In genomic region chr7:26293569-26294308, GRCh38 we compare ENCODE assay signal across 1 cellular context.
TF ChIP-seq lines count a peak whose summit lies in the region.

No MANE protein-coding gene starts in this region.

TF ChIP-seq in GM12878, 131 proteins besides CTCF, POLR2A, EP300 and RAD21 (continued from another document and continues in another):
- TF ChIP-seq CUX1 (IDR thresholded peaks at IDR 0.05; ENCODE audit: insufficient replicate concordance, low read depth, low read length) (no peak), SUZ12 (IDR thresholded peaks at IDR 0.05; ENCODE audit: unreplicated experiment) (no peak), SUPT20H (IDR thresholded peaks at IDR 0.05; ENCODE audit: borderline replicate concordance, control insufficient read depth, low read depth, low read length) (no peak), ESRRA (IDR thresholded peaks at IDR 0.05; ENCODE audit: low read length) (no peak), KDM1A (IDR thresholded peaks at IDR 0.05; ENCODE audit: borderline replicate concordance) (no peak), SMARCA5 (IDR thresholded peaks at IDR 0.05) (0 out of 2 replicates have a peak, but pooled peaks have one; percentile 57), NFIC (IDR thresholded peaks at IDR 0.05; ENCODE audit: low read depth, low read length) (0 out of 2 replicates have a peak, but pooled peaks have one; percentile 29), RELA (IDR thresholded peaks at IDR 0.05; ENCODE audit: borderline replicate concordance, partially characterized antibody) (no peak), HDAC2 (IDR thresholded peaks at IDR 0.05) (no peak), JUND (IDR thresholded peaks at IDR 0.05; ENCODE audit: low read depth, low read length) (no peak), KLF5 (IDR thresholded peaks at IDR 0.05; ENCODE audit: partially characterized antibody) (no peak), BACH1 (IDR thresholded peaks at IDR 0.05; ENCODE audit: borderline replicate concordance) (no peak), GATAD2B (conservative IDR thresholded peaks at IDR 0.05; ENCODE audit: low read depth) (peak; percentile 72; the same call in 1 of the 2 replicates), DPF2 (IDR thresholded peaks at IDR 0.05) (peak; percentile 75; the same call in 1 of the 2 replicates), POLR2AphosphoS5 (IDR thresholded peaks at IDR 0.05; ENCODE audit: low read length) (no peak), MEF2A (IDR thresholded peaks at IDR 0.05; ENCODE audit: insufficient read depth, low read depth, low read length) (peak; percentile 71; the same call in 1 of the 2 replicates), SPI1 (IDR thresholded peaks at IDR 0.05; ENCODE audit: borderline replicate concordance, insufficient read depth, low read depth, low read length) (peak; percentile 90), NFXL1 (IDR thresholded peaks at IDR 0.05; ENCODE audit: borderline replicate concordance) (no peak), ETV6 (conservative IDR thresholded peaks at IDR 0.05 in 1 of 2, IDR thresholded peaks at IDR 0.05 in 1 of 2; ENCODE audit: borderline replicate concordance in 1 of 2, low read depth in 1 of 2) (no peak; a peak in 1 of 4 replicates), EZH2 (IDR thresholded peaks at IDR 0.05; ENCODE audit: borderline replicate concordance, control insufficient read depth, low read depth, low read length) (no peak), PAX8 (IDR thresholded peaks at IDR 0.05) (no peak), IKZF2 (IDR thresholded peaks at IDR 0.05) (peak; percentile 48 to 49; a peak in 3 of 4 replicates), RAD51 (IDR thresholded peaks at IDR 0.05) (no peak), IRF3 (IDR thresholded peaks at IDR 0.05) (no peak), CBFB (IDR thresholded peaks at IDR 0.05; ENCODE audit: low read depth) (peak; percentile 54; the same call in 1 of the 2 replicates), ATF7 (IDR thresholded peaks at IDR 0.05; ENCODE audit: low read depth) (peak; percentile 57; the same call in 1 of the 2 replicates), EED (IDR thresholded peaks at IDR 0.05; ENCODE audit: low read depth) (no peak)
- TF ChIP-seq, protein P1, sequence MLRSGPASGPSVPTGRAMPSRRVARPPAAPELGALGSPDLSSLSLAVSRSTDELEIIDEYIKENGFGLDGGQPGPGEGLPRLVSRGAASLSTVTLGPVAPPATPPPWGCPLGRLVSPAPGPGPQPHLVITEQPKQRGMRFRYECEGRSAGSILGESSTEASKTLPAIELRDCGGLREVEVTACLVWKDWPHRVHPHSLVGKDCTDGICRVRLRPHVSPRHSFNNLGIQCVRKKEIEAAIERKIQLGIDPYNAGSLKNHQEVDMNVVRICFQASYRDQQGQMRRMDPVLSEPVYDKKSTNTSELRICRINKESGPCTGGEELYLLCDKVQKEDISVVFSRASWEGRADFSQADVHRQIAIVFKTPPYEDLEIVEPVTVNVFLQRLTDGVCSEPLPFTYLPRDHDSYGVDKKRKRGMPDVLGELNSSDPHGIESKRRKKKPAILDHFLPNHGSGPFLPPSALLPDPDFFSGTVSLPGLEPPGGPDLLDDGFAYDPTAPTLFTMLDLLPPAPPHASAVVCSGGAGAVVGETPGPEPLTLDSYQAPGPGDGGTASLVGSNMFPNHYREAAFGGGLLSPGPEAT (IDR thresholded peaks at IDR 0.05; ENCODE audit: low read depth) = peak; percentile 68
- TF ChIP-seq, protein P2, sequence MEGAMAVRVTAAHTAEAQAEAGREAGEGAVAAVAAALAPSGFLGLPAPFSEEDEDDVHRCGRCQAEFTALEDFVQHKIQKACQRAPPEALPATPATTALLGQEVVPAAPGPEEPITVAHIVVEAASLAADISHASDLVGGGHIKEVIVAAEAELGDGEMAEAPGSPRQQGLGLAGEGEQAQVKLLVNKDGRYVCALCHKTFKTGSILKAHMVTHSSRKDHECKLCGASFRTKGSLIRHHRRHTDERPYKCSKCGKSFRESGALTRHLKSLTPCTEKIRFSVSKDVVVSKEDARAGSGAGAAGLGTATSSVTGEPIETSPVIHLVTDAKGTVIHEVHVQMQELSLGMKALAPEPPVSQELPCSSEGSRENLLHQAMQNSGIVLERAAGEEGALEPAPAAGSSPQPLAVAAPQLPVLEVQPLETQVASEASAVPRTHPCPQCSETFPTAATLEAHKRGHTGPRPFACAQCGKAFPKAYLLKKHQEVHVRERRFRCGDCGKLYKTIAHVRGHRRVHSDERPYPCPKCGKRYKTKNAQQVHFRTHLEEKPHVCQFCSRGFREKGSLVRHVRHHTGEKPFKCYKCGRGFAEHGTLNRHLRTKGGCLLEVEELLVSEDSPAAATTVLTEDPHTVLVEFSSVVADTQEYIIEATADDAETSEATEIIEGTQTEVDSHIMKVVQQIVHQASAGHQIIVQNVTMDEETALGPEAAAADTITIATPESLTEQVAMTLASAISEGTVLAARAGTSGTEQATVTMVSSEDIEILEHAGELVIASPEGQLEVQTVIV (IDR thresholded peaks at IDR 0.05; ENCODE audit: borderline replicate concordance, partially characterized antibody) = no peak
- TF ChIP-seq, protein P3, sequence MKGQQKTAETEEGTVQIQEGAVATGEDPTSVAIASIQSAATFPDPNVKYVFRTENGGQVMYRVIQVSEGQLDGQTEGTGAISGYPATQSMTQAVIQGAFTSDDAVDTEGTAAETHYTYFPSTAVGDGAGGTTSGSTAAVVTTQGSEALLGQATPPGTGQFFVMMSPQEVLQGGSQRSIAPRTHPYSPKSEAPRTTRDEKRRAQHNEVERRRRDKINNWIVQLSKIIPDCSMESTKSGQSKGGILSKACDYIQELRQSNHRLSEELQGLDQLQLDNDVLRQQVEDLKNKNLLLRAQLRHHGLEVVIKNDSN (IDR thresholded peaks at IDR 0.05; ENCODE audit: borderline replicate concordance, extremely low read length, insufficient read depth, low read depth, low read length) = no peak
- TF ChIP-seq, protein P4, sequence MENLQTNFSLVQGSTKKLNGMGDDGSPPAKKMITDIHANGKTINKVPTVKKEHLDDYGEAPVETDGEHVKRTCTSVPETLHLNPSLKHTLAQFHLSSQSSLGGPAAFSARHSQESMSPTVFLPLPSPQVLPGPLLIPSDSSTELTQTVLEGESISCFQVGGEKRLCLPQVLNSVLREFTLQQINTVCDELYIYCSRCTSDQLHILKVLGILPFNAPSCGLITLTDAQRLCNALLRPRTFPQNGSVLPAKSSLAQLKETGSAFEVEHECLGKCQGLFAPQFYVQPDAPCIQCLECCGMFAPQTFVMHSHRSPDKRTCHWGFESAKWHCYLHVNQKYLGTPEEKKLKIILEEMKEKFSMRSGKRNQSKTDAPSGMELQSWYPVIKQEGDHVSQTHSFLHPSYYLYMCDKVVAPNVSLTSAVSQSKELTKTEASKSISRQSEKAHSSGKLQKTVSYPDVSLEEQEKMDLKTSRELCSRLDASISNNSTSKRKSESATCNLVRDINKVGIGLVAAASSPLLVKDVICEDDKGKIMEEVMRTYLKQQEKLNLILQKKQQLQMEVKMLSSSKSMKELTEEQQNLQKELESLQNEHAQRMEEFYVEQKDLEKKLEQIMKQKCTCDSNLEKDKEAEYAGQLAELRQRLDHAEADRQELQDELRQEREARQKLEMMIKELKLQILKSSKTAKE (IDR thresholded peaks at IDR 0.05; ENCODE audit: low read depth, poor library complexity, severe bottlenecking) = peak; percentile 72
- TF ChIP-seq, protein P5, sequence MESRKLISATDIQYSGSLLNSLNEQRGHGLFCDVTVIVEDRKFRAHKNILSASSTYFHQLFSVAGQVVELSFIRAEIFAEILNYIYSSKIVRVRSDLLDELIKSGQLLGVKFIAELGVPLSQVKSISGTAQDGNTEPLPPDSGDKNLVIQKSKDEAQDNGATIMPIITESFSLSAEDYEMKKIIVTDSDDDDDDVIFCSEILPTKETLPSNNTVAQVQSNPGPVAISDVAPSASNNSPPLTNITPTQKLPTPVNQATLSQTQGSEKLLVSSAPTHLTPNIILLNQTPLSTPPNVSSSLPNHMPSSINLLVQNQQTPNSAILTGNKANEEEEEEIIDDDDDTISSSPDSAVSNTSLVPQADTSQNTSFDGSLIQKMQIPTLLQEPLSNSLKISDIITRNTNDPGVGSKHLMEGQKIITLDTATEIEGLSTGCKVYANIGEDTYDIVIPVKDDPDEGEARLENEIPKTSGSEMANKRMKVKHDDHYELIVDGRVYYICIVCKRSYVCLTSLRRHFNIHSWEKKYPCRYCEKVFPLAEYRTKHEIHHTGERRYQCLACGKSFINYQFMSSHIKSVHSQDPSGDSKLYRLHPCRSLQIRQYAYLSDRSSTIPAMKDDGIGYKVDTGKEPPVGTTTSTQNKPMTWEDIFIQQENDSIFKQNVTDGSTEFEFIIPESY (IDR thresholded peaks at IDR 0.05) = no peak
- TF ChIP-seq, protein P6, sequence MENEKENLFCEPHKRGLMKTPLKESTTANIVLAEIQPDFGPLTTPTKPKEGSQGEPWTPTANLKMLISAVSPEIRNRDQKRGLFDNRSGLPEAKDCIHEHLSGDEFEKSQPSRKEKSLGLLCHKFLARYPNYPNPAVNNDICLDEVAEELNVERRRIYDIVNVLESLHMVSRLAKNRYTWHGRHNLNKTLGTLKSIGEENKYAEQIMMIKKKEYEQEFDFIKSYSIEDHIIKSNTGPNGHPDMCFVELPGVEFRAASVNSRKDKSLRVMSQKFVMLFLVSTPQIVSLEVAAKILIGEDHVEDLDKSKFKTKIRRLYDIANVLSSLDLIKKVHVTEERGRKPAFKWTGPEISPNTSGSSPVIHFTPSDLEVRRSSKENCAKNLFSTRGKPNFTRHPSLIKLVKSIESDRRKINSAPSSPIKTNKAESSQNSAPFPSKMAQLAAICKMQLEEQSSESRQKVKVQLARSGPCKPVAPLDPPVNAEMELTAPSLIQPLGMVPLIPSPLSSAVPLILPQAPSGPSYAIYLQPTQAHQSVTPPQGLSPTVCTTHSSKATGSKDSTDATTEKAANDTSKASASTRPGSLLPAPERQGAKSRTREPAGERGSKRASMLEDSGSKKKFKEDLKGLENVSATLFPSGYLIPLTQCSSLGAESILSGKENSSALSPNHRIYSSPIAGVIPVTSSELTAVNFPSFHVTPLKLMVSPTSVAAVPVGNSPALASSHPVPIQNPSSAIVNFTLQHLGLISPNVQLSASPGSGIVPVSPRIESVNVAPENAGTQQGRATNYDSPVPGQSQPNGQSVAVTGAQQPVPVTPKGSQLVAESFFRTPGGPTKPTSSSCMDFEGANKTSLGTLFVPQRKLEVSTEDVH (IDR thresholded peaks at IDR 0.05; ENCODE audit: low read depth, partially characterized antibody) = no peak
- TF ChIP-seq, protein P7, sequence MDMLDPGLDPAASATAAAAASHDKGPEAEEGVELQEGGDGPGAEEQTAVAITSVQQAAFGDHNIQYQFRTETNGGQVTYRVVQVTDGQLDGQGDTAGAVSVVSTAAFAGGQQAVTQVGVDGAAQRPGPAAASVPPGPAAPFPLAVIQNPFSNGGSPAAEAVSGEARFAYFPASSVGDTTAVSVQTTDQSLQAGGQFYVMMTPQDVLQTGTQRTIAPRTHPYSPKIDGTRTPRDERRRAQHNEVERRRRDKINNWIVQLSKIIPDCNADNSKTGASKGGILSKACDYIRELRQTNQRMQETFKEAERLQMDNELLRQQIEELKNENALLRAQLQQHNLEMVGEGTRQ (IDR thresholded peaks at IDR 0.05; ENCODE audit: borderline replicate concordance, low read depth, low read length) = no peak
